In genomic region chr15:69554321-69554961, GRCh38 we compare ENCODE assay signal across 1 cellular context.
TF ChIP-seq lines count a peak whose summit lies in the region.

No MANE protein-coding gene starts in this region.

TF ChIP-seq in WTC11, 78 proteins besides CTCF, POLR2A, EP300 and RAD21 (continued from another document):
- TF ChIP-seq E2F4 (CRISPR knock-in tag; IDR thresholded peaks at IDR 0.05; ENCODE audit: borderline replicate concordance, low read depth), result no peak
